ENCODE assay signal across 16 cellular contexts in genomic region chr9:117678882-117679281, GRCh38. TPM values are rescaled to one million over a fixed set of nuclear protein-coding genes. Genes with fewer than 3 reads are reported as not detected.
DNase-seq lines count a peak whose midpoint lies in the region; ATAC-seq and TF ChIP-seq lines count a peak whose summit lies in the region.
"Had no signal": no experiment of that assay in that cellular context is flagged by ENCODE, and none has a peak within 500 bp of the region (broad histone marks: within the 10 kb centered on the region; RNA-seq: fewer than 3 reads in every experiment).

No MANE protein-coding gene starts in this region.

- H3K4me1 Mint-ChIP-seq in central memory CD8-positive, alpha-beta T cell: peaks cover 7% of the 10 kb centered on the region
- H3K4me1 Mint-ChIP-seq: activated naive CD4-positive, alpha-beta T cell treated with anti-CD3 and anti-CD28 coated beads, Interleukin-2, amount 10 ng/mL, durations not matched to agents 7 days and 5 days had no signal

- H3K9ac ChIP-seq in skeletal muscle satellite cell (ENCODE audit: low read depth, low read length): no peak overlapping the region

- peak; percentile 35 for ATAC-seq in GM18870 (IDR thresholded peaks at IDR 0.05; ENCODE audit: unreplicated experiment)
- peak; percentile 44 for ATAC-seq in HG03175 (IDR thresholded peaks at IDR 0.05; ENCODE audit: unreplicated experiment)
- ATAC-seq in central memory CD8-positive, alpha-beta T cell (replicated peaks; ENCODE audit: extremely low read depth, poor library complexity, severe bottlenecking): no peak
- ATAC-seq in GM21515 (IDR thresholded peaks at IDR 0.05; ENCODE audit: unreplicated experiment): no peak
- ATAC-seq: gastroesophageal sphincter, T-cell, WTC11 had no signal

- H3K36me3 ChIP-seq in skeletal muscle satellite cell (ENCODE audit: insufficient read depth, low read length): no peaks in the 10 kb centered on the region
- H3K36me3 ChIP-seq: gastroesophageal sphincter had no signal

- no peaks in the 10 kb centered on the region for H3K36me3 Mint-ChIP-seq in central memory CD8-positive, alpha-beta T cell (ENCODE audit: insufficient read depth)
- H3K36me3 Mint-ChIP-seq: activated naive CD4-positive, alpha-beta T cell treated with anti-CD3 and anti-CD28 coated beads, Interleukin-2, amount 10 ng/mL, durations not matched to agents 7 days and 5 days; T-cell; WTC11 had no signal

- H3K27me3 ChIP-seq in skeletal muscle satellite cell (ENCODE audit: control insufficient read depth, insufficient read depth, low read length): no peaks in the 10 kb centered on the region
- H3K27me3 ChIP-seq: gastroesophageal sphincter had no signal

- H3K4me2 ChIP-seq in skeletal muscle satellite cell (ENCODE audit: low read length): peak overlapping the region; percentile 50

- H3K27me3 Mint-ChIP-seq in central memory CD8-positive, alpha-beta T cell: no peaks in the 10 kb centered on the region
- H3K27me3 Mint-ChIP-seq: activated naive CD4-positive, alpha-beta T cell treated with anti-CD3 and anti-CD28 coated beads, Interleukin-2, amount 10 ng/mL, durations not matched to agents 7 days and 5 days; T-cell had no signal

- peak overlapping the region; percentile 40 for H3K4me3 Mint-ChIP-seq in central memory CD8-positive, alpha-beta T cell
- H3K4me3 Mint-ChIP-seq: activated naive CD4-positive, alpha-beta T cell treated with anti-CD3 and anti-CD28 coated beads, Interleukin-2, amount 10 ng/mL, durations not matched to agents 7 days and 5 days; stimulated activated naive CD8-positive, alpha-beta T cell treated with anti-CD3 and anti-CD28 coated beads, Interleukin-15, Interleukin-2, amounts not matched to agents 100 ng/mL and 50 ng/mL, for 24 hours; T-cell; WTC11 had no signal

- no peak for TF ChIP-seq POLR2A in erythroblast (IDR thresholded peaks at IDR 0.05; ENCODE audit: low read length)

- no peak for DNase-seq in central memory CD8-positive, alpha-beta T cell (ENCODE audit: low spot score in 2 of 2)
- DNase-seq in erythroblast (lab: John Stamatoyannopoulos, UW) (no peak), NCI-H524 treated with DMSO at 0.1 percent for 48 hours (lab: John Stamatoyannopoulos, UW) (no peak)
- DNase-seq: activated naive CD4-positive, alpha-beta T cell treated with anti-CD3 and anti-CD28 coated beads, Interleukin-2, amount 10 ng/mL, durations not matched to agents 7 days and 5 days; C1 segment of cervical spinal cord; DMS79; NCI-H2029 treated with DMSO at 0.1 percent for 48 hours; T-cell had no signal

- H3K4me3 ChIP-seq in skeletal muscle satellite cell (ENCODE audit: low read length): peak overlapping the region; percentile 3
- H3K4me3 ChIP-seq: gastroesophageal sphincter, smooth muscle cell had no signal

- H3K9me3 ChIP-seq in skeletal muscle satellite cell (replicated peaks; ENCODE audit: low read length): no peaks in the 10 kb centered on the region
- H3K9me3 ChIP-seq: gastroesophageal sphincter had no signal

- H3K27ac Mint-ChIP-seq in central memory CD8-positive, alpha-beta T cell (ENCODE audit: low read depth): no peak overlapping the region
- H3K27ac Mint-ChIP-seq: activated naive CD4-positive, alpha-beta T cell treated with anti-CD3 and anti-CD28 coated beads, Interleukin-2, amount 10 ng/mL, durations not matched to agents 7 days and 5 days; stimulated activated naive CD8-positive, alpha-beta T cell treated with anti-CD3 and anti-CD28 coated beads, Interleukin-15, Interleukin-2, amounts not matched to agents 100 ng/mL and 50 ng/mL, for 24 hours; T-cell; WTC11 had no signal

- H3K9me3 Mint-ChIP-seq in central memory CD8-positive, alpha-beta T cell: peaks cover 6% of the 10 kb centered on the region
- H3K9me3 Mint-ChIP-seq: activated naive CD4-positive, alpha-beta T cell treated with anti-CD3 and anti-CD28 coated beads, Interleukin-2, amount 10 ng/mL, durations not matched to agents 7 days and 5 days; WTC11 had no signal

- H3K4me1 ChIP-seq in skeletal muscle satellite cell (ENCODE audit: control insufficient read depth, insufficient read depth, low read length): peaks cover 31% of the 10 kb centered on the region

RNA-seq across cellular contexts. Expression of gene TLR4, which starts 25.3 kb away (rescaled TPM):
- 7.2 and 9.6 TPM in 2 replicates for total RNA-seq in skeletal muscle satellite cell (2012; rRNA removed)

Comparison
In these comparisons a context has a peak if more than half of its experiments do, and no peak if none do; other contexts are left out.
1. ATAC-seq: peak in GM18870 (single experiment) and HG03175 (single experiment); none in central memory CD8-positive, alpha-beta T cell (single experiment) and GM21515 (single experiment).